8 cellular contexts compared by ENCODE assay signal in the genomic region with DNA sequence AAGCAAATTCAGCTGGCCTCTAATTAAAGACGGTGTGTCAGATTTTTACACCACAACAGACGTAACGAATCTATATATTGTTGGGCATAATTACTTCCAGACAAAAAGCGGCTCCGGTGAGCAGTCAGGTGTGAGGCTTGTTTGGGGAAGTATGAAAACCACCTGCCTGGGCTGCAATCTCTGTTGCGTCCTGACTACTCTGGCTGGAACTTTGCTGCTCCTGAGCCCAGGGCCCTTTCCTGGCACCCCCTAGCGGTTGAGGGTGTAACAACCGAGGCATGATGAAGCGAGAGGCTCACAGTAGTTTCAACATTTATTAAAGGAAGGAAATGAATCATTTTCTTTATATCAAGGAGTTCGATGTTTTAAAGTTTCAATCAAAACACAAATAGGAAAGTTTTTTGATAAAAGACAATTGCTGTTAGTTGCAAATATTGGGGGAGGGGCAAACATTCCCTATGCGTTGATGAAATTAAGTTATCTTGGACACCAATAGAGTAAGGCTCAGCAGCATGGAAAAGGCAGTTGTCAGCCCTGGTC. TPM values are rescaled to one million over a fixed set of nuclear protein-coding genes. Genes with fewer than 3 reads are reported as not detected.
DNase-seq lines count a peak whose midpoint lies in the region; ATAC-seq and TF ChIP-seq lines count a peak whose summit lies in the region.

No MANE protein-coding gene starts in this region.

- in situ Hi-C loops in G401 (cut with HindIII; ENCODE audit: low sequenced_read_pairs) (no loop called here), astrocyte of the spinal cord (cut with HindIII; ENCODE audit: low sequenced_read_pairs) (no loop called here)

- TF ChIP-seq CTCF in astrocyte of the spinal cord (IDR thresholded peaks at IDR 0.05; ENCODE audit: low read depth, low read length): peak; percentile 69

- ATAC-seq in GM21447 (IDR thresholded peaks at IDR 0.05; ENCODE audit: unreplicated experiment): peak; percentile 94

- no peak overlapping the region for H3K4me3 ChIP-seq in astrocyte of the spinal cord (ENCODE audit: low read depth, low read length)

- DNase-seq in G401 (ENCODE audit: low spot score): peak; percentile 8
- DNase-seq in HT-29 (ENCODE audit: low spot score): peak; percentile 92
- DNase-seq in T-helper 9 cell: peak; percentile 61
- peak; percentile 56 for DNase-seq in astrocyte of the spinal cord (ENCODE audit: low read depth, low spot score)
- peak; percentile 45 for DNase-seq in kidney glomerular epithelial cell (lab: John Stamatoyannopoulos, UW)
- DNase-seq in stimulated activated CD4-positive, alpha-beta T cell treated with anti-CD3 and anti-CD28 coated beads, Interleukin-4, amount 100 ng/mL, for 48 hours (ENCODE audit: low read depth in 2 of 2): peak; percentile 73 to 75
- DNase-seq in NCI-H128 (lab: John Stamatoyannopoulos, UW; ENCODE audit: unreplicated experiment): no peak

RNA-seq across cellular contexts. Expression of gene ITGB6, which starts 10.6 kb away (rescaled TPM):
- total RNA-seq in G401 (2014; rRNA removed; shearing (Covaris generic)): not detected in 2 replicates
- 14.3 and 14.8 TPM in 2 replicates for total RNA-seq in HT-29 (2014; rRNA removed; shearing (Covaris generic))

Comparison
In these comparisons a context has a peak if more than half of its experiments do, and no peak if none do; other contexts are left out.
1. RNA of gene ITGB6, which starts 10.6 kb away (total RNA-seq): 14.3 to 14.8 TPM in HT-29; not detected in G401; every median in the first group is over 10 times any median in the second.